ENCODE assay signal across 15 cellular contexts in genomic region chr21:42469272-42469671, GRCh38. TPM values are rescaled to one million over a fixed set of nuclear protein-coding genes. Genes with fewer than 3 reads are reported as not detected.
DNase-seq lines count a peak whose midpoint lies in the region; ATAC-seq, FAIRE-seq and TF ChIP-seq lines count a peak whose summit lies in the region.
"Had no signal": no experiment of that assay in that cellular context is flagged by ENCODE, and none has a peak within 500 bp of the region (broad histone marks: within the 10 kb centered on the region; RNA-seq: fewer than 3 reads in every experiment).

No MANE protein-coding gene starts in this region.

- FAIRE-seq in GM19239 (lab: Jason Lieb, UNC): peak; percentile 97
- FAIRE-seq: D721Med had no signal

- peak; percentile 29 for DNase-seq in GM19239 (ENCODE audit: insufficient read length, low spot score)
- DNase-seq in colonic mucosa: peak; percentile 73
- DNase-seq in testis: no peak
- DNase-seq in foreskin fibroblast: no peak
- no peak for DNase-seq in inferior parietal cortex (ENCODE audit: extremely low spot score)
- DNase-seq: activated naive CD8-positive, alpha-beta T cell treated with anti-CD3 and anti-CD28 coated beads, Interleukin-2, amount 10 ng/mL, durations not matched to agents 7 days and 5 days; NCI-H1048; NCI-H226; stimulated activated CD4-positive, alpha-beta T cell treated with anti-CD3 and anti-CD28 coated beads, Interleukin-2, amount 100 ng/mL, for 24 hours had no signal

- 89 to 95% methylated on average over 2 of the region's 2 CpGs for WGBS in testis, 2 donors

- no peak for TF ChIP-seq CTCF in C4-2B (conservative IDR thresholded peaks at IDR 0.05)
- no peak for TF ChIP-seq CTCF in colonic mucosa (IDR thresholded peaks at IDR 0.05)
- TF ChIP-seq CTCF in testis (IDR thresholded peaks at IDR 0.05): no peak
- TF ChIP-seq CTCF in foreskin fibroblast (IDR thresholded peaks at IDR 0.05; ENCODE audit: low read depth, low read length): no peak

- H3K36me3 ChIP-seq in colonic mucosa (no peaks in the 10 kb centered on the region), testis (ENCODE audit: low read depth, missing control alignments) (no peaks in the 10 kb centered on the region)

- H3K9me3 ChIP-seq in colonic mucosa: no peaks in the 10 kb centered on the region
- H3K9me3 ChIP-seq in testis: no peaks in the 10 kb centered on the region

- H3K27ac ChIP-seq in C4-2B: peak overlapping the region; percentile 56
- peak overlapping the region; percentile 82 for H3K27ac ChIP-seq in colonic mucosa
- H3K27ac ChIP-seq in testis: no peak overlapping the region

- no peak for TF ChIP-seq POLR2A in testis (IDR thresholded peaks at IDR 0.05)

- no peaks in the 10 kb centered on the region for H3K27me3 ChIP-seq in colonic mucosa
- H3K27me3 ChIP-seq in testis: no peaks in the 10 kb centered on the region

- ATAC-seq in HG03108 (IDR thresholded peaks at IDR 0.05; ENCODE audit: unreplicated experiment) (peak; percentile 42), esophagus mucosa (no peak)

- peaks cover 26% of the 10 kb centered on the region for H3K4me1 ChIP-seq in colonic mucosa
- H3K4me1 ChIP-seq in testis: no peaks in the 10 kb centered on the region

- H3K4me3 ChIP-seq in colonic mucosa (no peak overlapping the region), testis (no peak overlapping the region), foreskin fibroblast (ENCODE audit: low read depth in 1 of 2, low read length in 2 of 2) (no peak overlapping the region)

- H3K9ac ChIP-seq in colonic mucosa (ENCODE audit: low read depth in 2 of 2, low read length in 2 of 2): peak overlapping the region in 1 of 2 donors; percentile 73

- intact Hi-C loops in colonic mucosa (cut with DNase I) (loop anchor here (5.0 kb wide), 1 partner anchor 63 kb away; no protein-coding TSS in a partner anchor), testis (cut with DNase I; ENCODE audit: low total_unique reads) (no loop called here)

RNA-seq across cellular contexts. Expression of gene RSPH1, which starts 26.8 kb away (rescaled TPM):
- total RNA-seq in colonic mucosa (1 to 10 TPM; 6.9 to 7.5 TPM), esophagus mucosa (0.24 TPM), testis (10 to 100 TPM; 10.4 to 20.8 TPM)
- 59.6 TPM for polyA plus RNA-seq in testis (ENCODE audit: insufficient read depth, low read depth, low replicate concordance)
- total RNA-seq: activated naive CD8-positive, alpha-beta T cell treated with anti-CD3 and anti-CD28 coated beads, Interleukin-2, amount 10 ng/mL, durations not matched to agents 7 days and 5 days; HT1080; T-helper 1 cell treated with Interleukin-12 subunit alpha and Interleukin-12 subunit beta and Interleukin-4 antibody, amounts not matched to agents 30 ng/mL and 1 ng/mL, for 36 hours had no signal

RNA-seq across cellular contexts. Expression of gene SLC37A1, which starts 44.4 kb away (rescaled TPM):
- total RNA-seq in colonic mucosa: 100 to 1,000 TPM in 1 of 2 donors, 10 to 100 TPM in 1; 98.5 to 118 TPM
- 13.9 TPM for total RNA-seq in esophagus mucosa
- 10 to 100 TPM; 22.6 to 24.3 TPM for total RNA-seq in testis
- polyA plus RNA-seq in testis (ENCODE audit: insufficient read depth, low read depth, low replicate concordance): 48.3 TPM

Comparison
In these comparisons a context has a peak if more than half of its experiments do, and no peak if none do; other contexts are left out.
1. H3K27ac ChIP-seq: peak in C4-2B (single experiment) and colonic mucosa (single experiment); none in testis (0 of 2).
2. DNase-seq: peak in GM19239 (single experiment) and colonic mucosa (single experiment); none in testis (single experiment), foreskin fibroblast (0 of 2) and inferior parietal cortex (single experiment).